ENCODE assay signal across 19 cellular contexts in the genomic region with DNA sequence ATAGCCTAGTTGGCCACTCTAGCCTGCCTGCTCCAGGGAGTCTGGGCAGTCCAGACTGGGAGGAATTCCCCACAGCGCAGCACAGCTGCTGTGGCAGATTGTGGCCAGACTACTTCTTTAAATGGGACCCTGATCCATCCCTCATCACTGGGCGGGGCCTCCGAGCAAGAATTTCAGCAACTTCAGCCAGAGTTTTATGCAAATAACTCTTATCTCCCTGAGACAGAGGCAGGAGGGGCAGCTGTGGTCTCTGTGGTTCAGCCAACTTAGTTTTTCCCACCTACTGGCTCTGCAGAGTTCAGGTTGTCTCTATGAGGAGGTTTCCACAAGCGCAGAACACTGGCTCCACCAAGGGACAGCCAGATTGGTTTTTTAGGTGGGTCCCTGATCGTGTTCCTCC.
DNase-seq lines count a peak whose midpoint lies in the region; ATAC-seq and TF ChIP-seq lines count a peak whose summit lies in the region.
"Had no signal": no experiment of that assay in that cellular context is flagged by ENCODE, and none has a peak within 500 bp of the region (broad histone marks: within the 10 kb centered on the region; RNA-seq: fewer than 3 reads in every experiment).

No MANE protein-coding gene starts in this region.

- H3K27ac Mint-ChIP-seq in WTC11 (no peak overlapping the region), endothelial cell (ENCODE audit: unreplicated experiment) (no peak overlapping the region)
- H3K27ac Mint-ChIP-seq: B cell; CD4-positive, CD25-positive, alpha-beta regulatory T cell had no signal

- H3K27me3 Mint-ChIP-seq in WTC11 (ENCODE audit: low read depth), result no peaks in the 10 kb centered on the region
- no peaks in the 10 kb centered on the region for H3K27me3 Mint-ChIP-seq in endothelial cell (ENCODE audit: unreplicated experiment)
- H3K27me3 Mint-ChIP-seq: B cell; CD4-positive, CD25-positive, alpha-beta regulatory T cell had no signal

- DNase-seq in DMS 273 (lab: John Stamatoyannopoulos, UW; ENCODE audit: unreplicated experiment), result peak; percentile 1
- no peak for DNase-seq in DMS 273 treated with DMSO at 0.1 percent for 48 hours (lab: John Stamatoyannopoulos, UW)
- DNase-seq in NT2/D1 (ENCODE audit: low read depth, low spot score), result peak; percentile 11
- DNase-seq in WTC11 (ENCODE audit: low spot score), result no peak
- peak; percentile 22 for DNase-seq in myocyte (ENCODE audit: low read depth)
- DNase-seq in putamen (ENCODE audit: low spot score), result no peak
- no peak for DNase-seq in endothelial cell (ENCODE audit: low spot score)
- DNase-seq in OCI-LY7 (ENCODE audit: low spot score), result no peak
- DNase-seq: CD4-positive, CD25-positive, alpha-beta regulatory T cell; KG1; NCI-H1048; NCI-H1436 treated with DMSO at 0.1 percent for 48 hours; NCI-H2081; NCI-H526; PC-3 had no signal

- H3K4me3 ChIP-seq in NT2/D1 (ENCODE audit: insufficient read length, low read depth), result no peak overlapping the region
- no peak overlapping the region for H3K4me3 ChIP-seq in OCI-LY7 (ENCODE audit: low read depth, low read length, poor library complexity, severe bottlenecking)
- H3K4me3 ChIP-seq: HAP-1, SK-N-MC had no signal

- BruUV-seq in OCI-LY7 (replicated peaks; lab: Mats Ljungman, UMichigan), result no TSS peak

- no peaks in the 10 kb centered on the region for H3K9me2 ChIP-seq in OCI-LY7 (ENCODE audit: insufficient read depth, low read length)

- H2AFZ ChIP-seq in OCI-LY7 (ENCODE audit: low read length), result no peak overlapping the region

- no peaks in the 10 kb centered on the region for H3K4me1 Mint-ChIP-seq in WTC11
- no peaks in the 10 kb centered on the region for H3K4me1 Mint-ChIP-seq in endothelial cell (ENCODE audit: unreplicated experiment)
- H3K4me1 Mint-ChIP-seq: B cell; CD4-positive, CD25-positive, alpha-beta regulatory T cell had no signal

- no peak overlapping the region for H3K9ac ChIP-seq in NT2/D1 (ENCODE audit: insufficient read length, low read depth)

- H3K36me3 Mint-ChIP-seq in WTC11 (no peaks in the 10 kb centered on the region), endothelial cell (ENCODE audit: low read depth, unreplicated experiment) (no peaks in the 10 kb centered on the region)
- H3K36me3 Mint-ChIP-seq: CD4-positive, CD25-positive, alpha-beta regulatory T cell had no signal

- POLR2A ChIA-PET in WTC11 (lab: Charles Lee) (no interaction called here), OCI-LY7 (lab: Charles Lee) (no interaction called here)

- H3K36me3 ChIP-seq in NT2/D1 (ENCODE audit: insufficient read depth, insufficient read length, low read length) (no peaks in the 10 kb centered on the region), OCI-LY7 (ENCODE audit: insufficient read depth, low read length) (no peaks in the 10 kb centered on the region)
- H3K36me3 ChIP-seq: HAP-1 had no signal

- H3K9me3 Mint-ChIP-seq in WTC11, result peaks cover 19% of the 10 kb centered on the region
- H3K9me3 Mint-ChIP-seq in endothelial cell (ENCODE audit: unreplicated experiment), result no peaks in the 10 kb centered on the region

- TF ChIP-seq CTCF in WTC11 (IDR thresholded peaks at IDR 0.05), result no peak
- no peak for TF ChIP-seq CTCF in endothelial cell (IDR thresholded peaks at IDR 0.05; ENCODE audit: unreplicated experiment)
- TF ChIP-seq CTCF in OCI-LY7 (conservative IDR thresholded peaks at IDR 0.05; ENCODE audit: low read length), result no peak

- H3K4me1 ChIP-seq in NT2/D1 (ENCODE audit: insufficient read depth, insufficient read length), result no peaks in the 10 kb centered on the region
- H3K4me1 ChIP-seq in OCI-LY7 (ENCODE audit: insufficient read depth, low read length, poor library complexity, severe bottlenecking), result no peaks in the 10 kb centered on the region
- H3K4me1 ChIP-seq: HAP-1 had no signal

- ATAC-seq in WTC11, result peak; percentile 30; the same call in 1 of the 2 replicates
- ATAC-seq: PC-3 had no signal

- CTCF ChIA-PET in WTC11 (lab: Charles Lee) (no interaction called here), OCI-LY7 (lab: Charles Lee; ENCODE audit: unreplicated experiment) (no interaction called here)

- no peak overlapping the region for H3K4me2 ChIP-seq in OCI-LY7 (ENCODE audit: low read length)

- no peak overlapping the region for H3K27ac ChIP-seq in OCI-LY7 (ENCODE audit: low read depth, low read length, poor library complexity, severe bottlenecking)
- H3K27ac ChIP-seq: 22Rv1, SK-N-MC had no signal

- no peaks in the 10 kb centered on the region for H3K79me2 ChIP-seq in OCI-LY7 (ENCODE audit: insufficient read depth, low read depth, low read length)

- intact Hi-C loops in OCI-LY7 (cut with micrococcal nuclease; ENCODE audit: unreplicated experiment), result no loop called here

- H3K4me3 Mint-ChIP-seq in WTC11, result no peak overlapping the region
- H3K4me3 Mint-ChIP-seq in endothelial cell (ENCODE audit: unreplicated experiment), result no peak overlapping the region
- H3K4me3 Mint-ChIP-seq: B cell; CD4-positive, CD25-positive, alpha-beta regulatory T cell had no signal

- H3K9me3 ChIP-seq in NT2/D1 (ENCODE audit: insufficient read depth, low read length) (no peaks in the 10 kb centered on the region), OCI-LY7 (ENCODE audit: low read length) (0 out of 2 replicates have a peak, but pooled peaks cover 8% of the 10 kb centered on the region)
- H3K9me3 ChIP-seq: HAP-1 had no signal

- H4K20me1 ChIP-seq in OCI-LY7 (ENCODE audit: insufficient read depth, low read length), result no peaks in the 10 kb centered on the region

- no peaks in the 10 kb centered on the region for H3K27me3 ChIP-seq in NT2/D1 (ENCODE audit: insufficient read depth, insufficient read length)

TF ChIP-seq in WTC11, 78 proteins besides CTCF, POLR2A, EP300 and RAD21 (continues in another document):
- no peak for TF ChIP-seq ZNF671 (CRISPR knock-in tag; IDR thresholded peaks at IDR 0.05)
- TF ChIP-seq, protein P1, sequence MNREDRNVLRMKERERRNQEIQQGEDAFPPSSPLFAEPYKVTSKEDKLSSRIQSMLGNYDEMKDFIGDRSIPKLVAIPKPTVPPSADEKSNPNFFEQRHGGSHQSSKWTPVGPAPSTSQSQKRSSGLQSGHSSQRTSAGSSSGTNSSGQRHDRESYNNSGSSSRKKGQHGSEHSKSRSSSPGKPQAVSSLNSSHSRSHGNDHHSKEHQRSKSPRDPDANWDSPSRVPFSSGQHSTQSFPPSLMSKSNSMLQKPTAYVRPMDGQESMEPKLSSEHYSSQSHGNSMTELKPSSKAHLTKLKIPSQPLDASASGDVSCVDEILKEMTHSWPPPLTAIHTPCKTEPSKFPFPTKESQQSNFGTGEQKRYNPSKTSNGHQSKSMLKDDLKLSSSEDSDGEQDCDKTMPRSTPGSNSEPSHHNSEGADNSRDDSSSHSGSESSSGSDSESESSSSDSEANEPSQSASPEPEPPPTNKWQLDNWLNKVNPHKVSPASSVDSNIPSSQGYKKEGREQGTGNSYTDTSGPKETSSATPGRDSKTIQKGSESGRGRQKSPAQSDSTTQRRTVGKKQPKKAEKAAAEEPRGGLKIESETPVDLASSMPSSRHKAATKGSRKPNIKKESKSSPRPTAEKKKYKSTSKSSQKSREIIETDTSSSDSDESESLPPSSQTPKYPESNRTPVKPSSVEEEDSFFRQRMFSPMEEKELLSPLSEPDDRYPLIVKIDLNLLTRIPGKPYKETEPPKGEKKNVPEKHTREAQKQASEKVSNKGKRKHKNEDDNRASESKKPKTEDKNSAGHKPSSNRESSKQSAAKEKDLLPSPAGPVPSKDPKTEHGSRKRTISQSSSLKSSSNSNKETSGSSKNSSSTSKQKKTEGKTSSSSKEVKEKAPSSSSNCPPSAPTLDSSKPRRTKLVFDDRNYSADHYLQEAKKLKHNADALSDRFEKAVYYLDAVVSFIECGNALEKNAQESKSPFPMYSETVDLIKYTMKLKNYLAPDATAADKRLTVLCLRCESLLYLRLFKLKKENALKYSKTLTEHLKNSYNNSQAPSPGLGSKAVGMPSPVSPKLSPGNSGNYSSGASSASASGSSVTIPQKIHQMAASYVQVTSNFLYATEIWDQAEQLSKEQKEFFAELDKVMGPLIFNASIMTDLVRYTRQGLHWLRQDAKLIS (CRISPR knock-in tag; IDR thresholded peaks at IDR 0.05; ENCODE audit: borderline replicate concordance), result no peak
- no peak for TF ChIP-seq NR3C1 (CRISPR knock-in tag; conservative IDR thresholded peaks at IDR 0.05; ENCODE audit: low read depth)
- TF ChIP-seq, protein P2, sequence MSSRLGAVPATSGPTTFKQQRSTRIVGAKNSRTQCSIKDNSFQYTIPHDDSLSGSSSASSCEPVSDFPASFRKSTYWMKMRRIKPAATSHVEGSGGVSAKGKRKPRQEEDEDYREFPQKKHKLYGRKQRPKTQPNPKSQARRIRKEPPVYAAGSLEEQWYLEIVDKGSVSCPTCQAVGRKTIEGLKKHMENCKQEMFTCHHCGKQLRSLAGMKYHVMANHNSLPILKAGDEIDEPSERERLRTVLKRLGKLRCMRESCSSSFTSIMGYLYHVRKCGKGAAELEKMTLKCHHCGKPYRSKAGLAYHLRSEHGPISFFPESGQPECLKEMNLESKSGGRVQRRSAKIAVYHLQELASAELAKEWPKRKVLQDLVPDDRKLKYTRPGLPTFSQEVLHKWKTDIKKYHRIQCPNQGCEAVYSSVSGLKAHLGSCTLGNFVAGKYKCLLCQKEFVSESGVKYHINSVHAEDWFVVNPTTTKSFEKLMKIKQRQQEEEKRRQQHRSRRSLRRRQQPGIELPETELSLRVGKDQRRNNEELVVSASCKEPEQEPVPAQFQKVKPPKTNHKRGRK (CRISPR knock-in tag; IDR thresholded peaks at IDR 0.05; ENCODE audit: borderline replicate concordance), result no peak
- no peak for TF ChIP-seq MLX (CRISPR knock-in tag; IDR thresholded peaks at IDR 0.05)
- TF ChIP-seq PRRX2 (CRISPR knock-in tag; IDR thresholded peaks at IDR 0.05), result no peak
- TF ChIP-seq, protein P3, sequence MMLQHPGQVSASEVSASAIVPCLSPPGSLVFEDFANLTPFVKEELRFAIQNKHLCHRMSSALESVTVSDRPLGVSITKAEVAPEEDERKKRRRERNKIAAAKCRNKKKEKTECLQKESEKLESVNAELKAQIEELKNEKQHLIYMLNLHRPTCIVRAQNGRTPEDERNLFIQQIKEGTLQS (CRISPR knock-in tag; conservative IDR thresholded peaks at IDR 0.05), result no peak
- no peak for TF ChIP-seq ETV6 (CRISPR knock-in tag; IDR thresholded peaks at IDR 0.05)
- TF ChIP-seq FOXK1 (CRISPR knock-in tag; IDR thresholded peaks at IDR 0.05), result no peak
- no peak for TF ChIP-seq ZBTB21 (CRISPR knock-in tag; IDR thresholded peaks at IDR 0.05; ENCODE audit: borderline replicate concordance)
- TF ChIP-seq CREM (CRISPR knock-in tag; IDR thresholded peaks at IDR 0.05), result no peak

Comparison
In these comparisons a context has a peak if more than half of its experiments do, and no peak if none do; other contexts are left out.
1. DNase-seq: peak in DMS 273 (single experiment), NT2/D1 (single experiment) and myocyte (single experiment); none in DMS 273 treated with DMSO at 0.1 percent for 48 hours (single experiment), WTC11 (single experiment), putamen (single experiment), endothelial cell (single experiment) and OCI-LY7 (single experiment).